17 cellular contexts compared by ENCODE assay signal in genomic region chr1:50893466-50893865, GRCh38.
DNase-seq lines count a peak whose midpoint lies in the region; ATAC-seq and TF ChIP-seq lines count a peak whose summit lies in the region.
"Had no signal": no experiment of that assay in that cellular context is flagged by ENCODE, and none has a peak within 500 bp of the region (broad histone marks: within the 10 kb centered on the region; RNA-seq: fewer than 3 reads in every experiment).

No MANE protein-coding gene starts in this region.

- in situ Hi-C loops in mammary epithelial cell (cut with MboI; ENCODE audit: low sequenced_read_pairs in 2 of 2): no loop called here

- H3K9me3 ChIP-seq in mammary epithelial cell (replicated peaks; ENCODE audit: insufficient read depth, low read length): no peaks in the 10 kb centered on the region

- H3K27me3 Mint-ChIP-seq in MCF 10A (ENCODE audit: insufficient read depth, unreplicated experiment) (no peaks in the 10 kb centered on the region), endothelial cell (ENCODE audit: unreplicated experiment) (no peaks in the 10 kb centered on the region)

- dilution Hi-C loops in mammary epithelial cell (cut with HindIII; ENCODE audit: low sequenced_read_pairs): no loop called here

- intact Hi-C loops in mammary epithelial cell (cut with micrococcal nuclease): no loop called here
- intact Hi-C loops in MCF 10A (cut with micrococcal nuclease): no loop called here

- H3K27me3 ChIP-seq in mammary epithelial cell (ENCODE audit: insufficient read depth, low read length): no peaks in the 10 kb centered on the region
- H3K27me3 ChIP-seq: BLaER1 treated with 17β-estradiol and CSF1 and Interleukin-3, amounts not matched to agents 10 nM and 100 nM had no signal

- no peaks in the 10 kb centered on the region for H4K20me1 ChIP-seq in mammary epithelial cell (ENCODE audit: insufficient read depth, low read length)

- CTCF ChIA-PET in mammary epithelial cell (lab: Charles Lee; ENCODE audit: low non-redundant PET) (no interaction called here), MCF 10A (lab: Yijun Ruan, JAX) (interaction anchor here (0.9 to 1.7 kb wide), 2 partner anchors 20 to 36 kb away, joined by 3 to 8 read pairs; no protein-coding TSS in a partner anchor)

- H3K9me3 Mint-ChIP-seq in MCF 10A (ENCODE audit: unreplicated experiment): peaks cover 24% of the 10 kb centered on the region
- peaks cover 13% of the 10 kb centered on the region for H3K9me3 Mint-ChIP-seq in endothelial cell (ENCODE audit: unreplicated experiment)
- H3K9me3 Mint-ChIP-seq: CD8-positive, alpha-beta T cell had no signal

- DNase-seq in mammary epithelial cell (peak; percentile 11), MCF 10A (ENCODE audit: unreplicated experiment) (no peak), endothelial cell (ENCODE audit: low spot score) (no peak), kidney tubule cell (ENCODE audit: low spot score) (peak; percentile 58), pons (ENCODE audit: low spot score) (no peak)
- DNase-seq in activated CD4-positive, alpha-beta T cell treated with anti-CD3 and anti-CD28 coated beads, Interleukin-2, amount 50 U/mL, for 1 hour: no peak
- DNase-seq: CD8-positive, alpha-beta T cell; DMS 273 treated with DMSO at 0.1 percent for 48 hours; DMS53; DND-41; EL; H9 had no signal

- BruUV-seq in mammary epithelial cell (replicated peaks; lab: Mats Ljungman, UMichigan) (no TSS peak), MCF 10A (replicated peaks; lab: Mats Ljungman, UMichigan) (no TSS peak)

- no peak overlapping the region for H3K9ac ChIP-seq in mammary epithelial cell (ENCODE audit: insufficient read depth, low read length)
- H3K9ac ChIP-seq: BLaER1 treated with 17β-estradiol and CSF1 and Interleukin-3, amounts not matched to agents 10 nM and 100 nM had no signal

- H3K27ac ChIP-seq in mammary epithelial cell (ENCODE audit: insufficient read depth, low read depth, low read length): no peak overlapping the region
- H3K27ac ChIP-seq: 22Rv1; A549; BLaER1 treated with 17β-estradiol and CSF1 and Interleukin-3, amounts not matched to agents 10 nM and 100 nM had no signal

- ATAC-seq in HG03025 (IDR thresholded peaks at IDR 0.05; ENCODE audit: low FRiP score, unreplicated experiment): no peak
- ATAC-seq: A549; CD8-positive, alpha-beta T cell; GM12878 had no signal

- H3K4me3 Mint-ChIP-seq in MCF 10A (ENCODE audit: unreplicated experiment) (no peak overlapping the region), endothelial cell (ENCODE audit: unreplicated experiment) (peak overlapping the region; percentile 56)
- H3K4me3 Mint-ChIP-seq: CD8-positive, alpha-beta T cell; H9 had no signal

- TF ChIP-seq CTCF in mammary epithelial cell (conservative IDR thresholded peaks at IDR 0.05 in 1 of 2, IDR thresholded peaks at IDR 0.05 in 1 of 2; ENCODE audit: extremely low read depth in 1 of 2, insufficient read depth in 1 of 2, low read depth in 1 of 2, low read length in 2 of 2) (no peak), MCF 10A (IDR thresholded peaks at IDR 0.05; ENCODE audit: unreplicated experiment) (no peak), endothelial cell (IDR thresholded peaks at IDR 0.05; ENCODE audit: unreplicated experiment) (no peak)

- H3K79me2 ChIP-seq in mammary epithelial cell (ENCODE audit: insufficient read depth, low read length): peaks cover 50% of the 10 kb centered on the region

- H2AFZ ChIP-seq in mammary epithelial cell (ENCODE audit: low read depth, low read length): no peak overlapping the region

- no peak overlapping the region for H3K4me3 ChIP-seq in mammary epithelial cell (replicated peaks in 1 of 3; ENCODE audit: insufficient read depth in 1 of 3, low read depth in 2 of 3, low read length in 3 of 3)
- H3K4me3 ChIP-seq: A549; BLaER1 treated with 17β-estradiol and CSF1 and Interleukin-3, amounts not matched to agents 10 nM and 100 nM; GM12878 had no signal

- H3K27ac Mint-ChIP-seq in MCF 10A (ENCODE audit: low read depth, unreplicated experiment) (no peak overlapping the region), endothelial cell (ENCODE audit: unreplicated experiment) (no peak overlapping the region)
- H3K27ac Mint-ChIP-seq: CD8-positive, alpha-beta T cell; H9 had no signal

- POLR2A ChIA-PET in MCF 10A (lab: Yijun Ruan, JAX): no interaction called here

- no peak overlapping the region for H3K4me2 ChIP-seq in mammary epithelial cell (ENCODE audit: insufficient read depth, low read depth, low read length)
- H3K4me2 ChIP-seq: A549; BLaER1 treated with 17β-estradiol and CSF1 and Interleukin-3, amounts not matched to agents 10 nM and 100 nM had no signal

- H3K36me3 Mint-ChIP-seq in MCF 10A (ENCODE audit: insufficient read depth, unreplicated experiment) (peaks cover 10% of the 10 kb centered on the region), endothelial cell (ENCODE audit: low read depth, unreplicated experiment) (peaks cover 18% of the 10 kb centered on the region)

- no peaks in the 10 kb centered on the region for H3K4me1 Mint-ChIP-seq in MCF 10A (ENCODE audit: insufficient read depth, unreplicated experiment)
- H3K4me1 Mint-ChIP-seq in endothelial cell (ENCODE audit: unreplicated experiment): no peaks in the 10 kb centered on the region
- H3K4me1 Mint-ChIP-seq: H9 had no signal

- WGBS in mammary epithelial cell (ENCODE audit: low coverage, missing lambda C conversion rate): 100% methylated on average over 1 of the region's 1 CpG

- no peaks in the 10 kb centered on the region for H3K4me1 ChIP-seq in mammary epithelial cell (ENCODE audit: insufficient read depth, low read length)
- H3K4me1 ChIP-seq: A549; BLaER1 treated with 17β-estradiol and CSF1 and Interleukin-3, amounts not matched to agents 10 nM and 100 nM had no signal

- H3K36me3 ChIP-seq in mammary epithelial cell (ENCODE audit: insufficient read depth, low read length): no peaks in the 10 kb centered on the region

Comparison
In these comparisons a context has a peak if more than half of its experiments do, and no peak if none do; other contexts are left out.
1. DNase-seq: peak in mammary epithelial cell (single experiment) and kidney tubule cell (single experiment); none in MCF 10A (single experiment), endothelial cell (single experiment), activated CD4-positive, alpha-beta T cell treated with anti-CD3 and anti-CD28 coated beads, Interleukin-2, amount 50 U/mL, for 1 hour (single experiment) and pons (single experiment).